Comparison of ENCODE assay signal across 18 cellular contexts in the genomic region with DNA sequence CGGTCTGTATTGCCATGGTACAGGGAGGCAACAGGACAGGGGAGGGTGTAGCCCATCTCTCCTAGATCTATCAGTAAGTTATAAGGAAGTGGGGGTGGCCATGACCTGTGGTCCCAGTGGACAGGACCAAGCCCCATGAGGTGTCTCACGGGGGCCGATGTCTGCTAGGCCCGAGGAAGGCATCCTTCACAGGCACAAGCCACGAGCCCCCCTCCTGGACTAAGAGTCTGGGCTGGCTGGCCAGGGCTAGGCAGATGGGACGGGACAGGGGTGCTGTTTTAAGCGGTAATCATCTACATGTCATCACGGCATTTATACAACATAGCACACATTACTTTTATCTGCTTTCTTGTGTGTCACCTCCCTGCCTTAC. TPM values are rescaled to one million over a fixed set of nuclear protein-coding genes. Genes with fewer than 3 reads are reported as not detected.
DNase-seq lines count a peak whose midpoint lies in the region; ATAC-seq, FAIRE-seq and TF ChIP-seq lines count a peak whose summit lies in the region.
"Had no signal": no experiment of that assay in that cellular context is flagged by ENCODE, and none has a peak within 500 bp of the region (broad histone marks: within the 10 kb centered on the region; RNA-seq: fewer than 3 reads in every experiment).

No MANE protein-coding gene starts in this region.

- no peak overlapping the region for H3K4me3 ChIP-seq in mucosa of descending colon
- H3K4me3 ChIP-seq: GM23338, MG63 had no signal

- no peaks in the 10 kb centered on the region for H3K36me3 ChIP-seq in mucosa of descending colon (ENCODE audit: low read depth)

- DNase-seq in activated CD8-positive, alpha-beta memory T cell treated with anti-CD3 and anti-CD28 coated beads, Interleukin-2, amount 10 ng/mL, durations not matched to agents 7 days and 5 days, result no peak
- no peak for DNase-seq in activated CD8-positive, alpha-beta memory T cell treated with anti-CD3 and anti-CD28 coated beads for 24 hours
- DNase-seq in T-helper 17 cell, result no peak
- peak in 2 of 3 donors; percentile 31 to 58 for DNase-seq in mucosa of descending colon
- DNase-seq in urothelium cell line (ENCODE audit: low spot score), result no peak
- no peak for DNase-seq in germinal center (ENCODE audit: low spot score)
- DNase-seq: C1 segment of cervical spinal cord, DMS 273 treated with DMSO at 0.1 percent for 48 hours, MG63, NCI-H1092, NCI-H1694, NCI-H524 treated with DMSO at 0.1 percent for 48 hours, SHP77 treated with DMSO at 0.1 percent for 48 hours had no signal

- H3K36me3 Mint-ChIP-seq in activated CD8-positive, alpha-beta memory T cell treated with anti-CD3 and anti-CD28 coated beads, Interleukin-2, amount 10 ng/mL, durations not matched to agents 7 days and 5 days, result peaks cover 11% of the 10 kb centered on the region
- H3K36me3 Mint-ChIP-seq in T-helper 17 cell (ENCODE audit: low read depth), result peaks cover 4% of the 10 kb centered on the region

- CTCF ChIA-PET in activated CD8-positive, alpha-beta memory T cell treated with anti-CD3 and anti-CD28 coated beads, Interleukin-2, amount 10 ng/mL, durations not matched to agents 7 days and 5 days (lab: Charles Lee), result interaction anchor here (1.4 to 19.7 kb wide), 2 partner anchors 27 to 30 kb away, joined by 3 to 251 read pairs; no protein-coding TSS in a partner anchor

- peaks cover 42% of the 10 kb centered on the region for H3K4me1 ChIP-seq in mucosa of descending colon (ENCODE audit: low read depth)

- intact Hi-C loops in mucosa of descending colon (cut with DNase I, micrococcal nuclease), result no loop called here

- FAIRE-seq in urothelium cell line (lab: Jason Lieb, UNC), result peak; percentile 76
- FAIRE-seq: A204.1, GM12892 had no signal

- H3K4me1 Mint-ChIP-seq in activated CD8-positive, alpha-beta memory T cell treated with anti-CD3 and anti-CD28 coated beads, Interleukin-2, amount 10 ng/mL, durations not matched to agents 7 days and 5 days, result peaks cover 43% of the 10 kb centered on the region
- peaks cover 17% of the 10 kb centered on the region for H3K4me1 Mint-ChIP-seq in T-helper 17 cell

- ATAC-seq in activated CD8-positive, alpha-beta memory T cell treated with anti-CD3 and anti-CD28 coated beads, Interleukin-2, amount 10 ng/mL, durations not matched to agents 7 days and 5 days, result no peak
- no peak for ATAC-seq in T-helper 17 cell
- no peak for ATAC-seq in mucosa of descending colon
- no peak for ATAC-seq in HG03354 (IDR thresholded peaks at IDR 0.05; ENCODE audit: poor library complexity, severe bottlenecking, unreplicated experiment)
- ATAC-seq: GM23338 had no signal

- no peaks in the 10 kb centered on the region for H3K9me3 ChIP-seq in T-helper 17 cell (ENCODE audit: control insufficient read depth, low read length, poor library complexity, severe bottlenecking)
- H3K9me3 ChIP-seq in mucosa of descending colon, result no peaks in the 10 kb centered on the region
- H3K9me3 ChIP-seq: MG63 had no signal

- TF ChIP-seq CTCF in mucosa of descending colon (IDR thresholded peaks at IDR 0.05), result no peak

- no peaks in the 10 kb centered on the region for H3K27me3 Mint-ChIP-seq in activated CD8-positive, alpha-beta memory T cell treated with anti-CD3 and anti-CD28 coated beads, Interleukin-2, amount 10 ng/mL, durations not matched to agents 7 days and 5 days
- no peaks in the 10 kb centered on the region for H3K27me3 Mint-ChIP-seq in T-helper 17 cell

- no peaks in the 10 kb centered on the region for H3K9me3 Mint-ChIP-seq in activated CD8-positive, alpha-beta memory T cell treated with anti-CD3 and anti-CD28 coated beads, Interleukin-2, amount 10 ng/mL, durations not matched to agents 7 days and 5 days (ENCODE audit: low read depth)
- H3K9me3 Mint-ChIP-seq: GM23338 had no signal

- H3K27ac Mint-ChIP-seq in activated CD8-positive, alpha-beta memory T cell treated with anti-CD3 and anti-CD28 coated beads, Interleukin-2, amount 10 ng/mL, durations not matched to agents 7 days and 5 days, result peak overlapping the region; percentile 48
- peak overlapping the region; percentile 9 for H3K27ac Mint-ChIP-seq in T-helper 17 cell
- H3K27ac Mint-ChIP-seq: GM23338 had no signal

- H3K4me3 Mint-ChIP-seq in activated CD8-positive, alpha-beta memory T cell treated with anti-CD3 and anti-CD28 coated beads, Interleukin-2, amount 10 ng/mL, durations not matched to agents 7 days and 5 days, result no peak overlapping the region
- no peak overlapping the region for H3K4me3 Mint-ChIP-seq in T-helper 17 cell
- H3K4me3 Mint-ChIP-seq: GM23338 had no signal

RNA-seq across cellular contexts. Expression of a gene that starts 2.6 kb away (rescaled TPM):
- 100 to 1,000 TPM; 118 to 135 TPM for total RNA-seq in activated CD8-positive, alpha-beta memory T cell treated with anti-CD3 and anti-CD28 coated beads, Interleukin-2, amount 10 ng/mL, durations not matched to agents 7 days and 5 days
- total RNA-seq in T-helper 17 cell (100 to 1,000 TPM in 1 of 2 donors, 10 to 100 TPM in 1; 91.0 to 130 TPM), mucosa of descending colon (10 to 100 TPM; 54.8 to 65.6 (median 57.0) TPM)

RNA-seq across cellular contexts. Expression of a gene that starts 12.3 kb away (rescaled TPM):
- under 1 TPM; 0.26 to 0.28 TPM for total RNA-seq in activated CD8-positive, alpha-beta memory T cell treated with anti-CD3 and anti-CD28 coated beads, Interleukin-2, amount 10 ng/mL, durations not matched to agents 7 days and 5 days
- not detected for total RNA-seq in T-helper 17 cell
- total RNA-seq in mucosa of descending colon, result 1 to 10 TPM; 1.9 to 2.8 (median 2.2) TPM
- total RNA-seq: Daoy, GM23338 had no signal

RNA-seq across cellular contexts. Expression of a gene that starts 51.2 kb away (rescaled TPM):
- 1 to 10 TPM in 1 of 2 experiments, under 1 TPM in 1; 0.94 to 1.2 TPM for total RNA-seq in activated CD8-positive, alpha-beta memory T cell treated with anti-CD3 and anti-CD28 coated beads, Interleukin-2, amount 10 ng/mL, durations not matched to agents 7 days and 5 days
- total RNA-seq in T-helper 17 cell (under 1 TPM; 0.63 to 0.65 TPM), mucosa of descending colon (10 to 100 TPM in 2 of 3 donors, 1 to 10 TPM in 1; 8.1 to 13.7 (median 10.9) TPM)

Comparison
In these comparisons a context has a peak if more than half of its experiments do, and no peak if none do; other contexts are left out.
1. DNase-seq: peak in mucosa of descending colon (2 of 3); none in activated CD8-positive, alpha-beta memory T cell treated with anti-CD3 and anti-CD28 coated beads, Interleukin-2, amount 10 ng/mL, durations not matched to agents 7 days and 5 days (single experiment), activated CD8-positive, alpha-beta memory T cell treated with anti-CD3 and anti-CD28 coated beads for 24 hours (single experiment), T-helper 17 cell (0 of 3), urothelium cell line (single experiment) and germinal center (single experiment).
2. RNA of a gene that starts 51.2 kb away (total RNA-seq): 8.1 to 13.7 TPM in mucosa of descending colon; 0.94 to 1.2 TPM in activated CD8-positive, alpha-beta memory T cell treated with anti-CD3 and anti-CD28 coated beads, Interleukin-2, amount 10 ng/mL, durations not matched to agents 7 days and 5 days and 0.63 to 0.65 TPM in T-helper 17 cell; every median in the first group is over 4 times any median in the second.